Comparison of ENCODE assay signal across 1 cellular context in genomic region chr1:167717351-167717750, GRCh38.
TF ChIP-seq lines count a peak whose summit lies in the region.

No MANE protein-coding gene starts in this region.

TF ChIP-seq in K562, 482 proteins besides CTCF, POLR2A, EP300 and RAD21 (continued from another document):
- TF ChIP-seq ZNF280A (IDR thresholded peaks at IDR 0.05; ENCODE audit: low read depth, partially characterized antibody) (no peak), PRDM10 (IDR thresholded peaks at IDR 0.05; ENCODE audit: partially characterized antibody) (no peak), CHAMP1 (IDR thresholded peaks at IDR 0.05) (no peak), ESRRA (IDR thresholded peaks at IDR 0.05; ENCODE audit: borderline replicate concordance, low read depth) (no peak), TCF7L2 (IDR thresholded peaks at IDR 0.05; ENCODE audit: low read depth, low read length) (no peak), DACH1 (IDR thresholded peaks at IDR 0.05; ENCODE audit: partially characterized antibody) (no peak), PTRF (tag; IDR thresholded peaks at IDR 0.05) (no peak), KDM5B (IDR thresholded peaks at IDR 0.05; ENCODE audit: insufficient replicate concordance, low read depth, low read length) (no peak), ZNF384 (IDR thresholded peaks at IDR 0.05; ENCODE audit: low read depth, low read length) (no peak), XRCC5 (IDR thresholded peaks at IDR 0.05; ENCODE audit: low read depth, low read length) (no peak), ZFPM2 (CRISPR knock-in tag; IDR thresholded peaks at IDR 0.05) (no peak)
